In the genomic region with DNA sequence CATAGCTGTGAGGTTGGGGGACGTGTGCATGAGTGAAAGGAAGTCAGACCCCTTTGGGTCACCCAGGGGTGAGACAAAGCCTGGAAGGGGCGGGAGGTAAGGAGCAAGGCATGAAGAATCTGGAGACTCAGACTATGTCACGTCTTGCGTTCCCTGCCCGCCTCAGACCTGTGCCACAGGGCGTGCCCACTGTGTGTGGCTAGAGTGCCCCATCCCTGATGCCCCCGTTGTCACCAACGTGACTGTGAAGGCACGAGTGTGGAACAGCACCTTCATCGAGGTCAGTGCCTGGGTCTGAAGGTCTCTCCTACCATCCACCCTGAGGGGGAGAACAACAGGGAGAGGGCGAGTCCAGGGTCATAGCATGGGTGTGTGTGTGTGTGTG, we compare ENCODE assay signal across 23 cellular contexts. TPM values are rescaled to one million over a fixed set of nuclear protein-coding genes. Genes with fewer than 3 reads are reported as not detected.
DNase-seq lines count a peak whose midpoint lies in the region; ATAC-seq and TF ChIP-seq lines count a peak whose summit lies in the region.
"Had no signal": no experiment of that assay in that cellular context is flagged by ENCODE, and none has a peak within 500 bp of the region (broad histone marks: within the 10 kb centered on the region; RNA-seq: fewer than 3 reads in every experiment).

No MANE protein-coding gene starts in this region.

- H4K20me1 ChIP-seq in DOHH2 (ENCODE audit: control insufficient read depth, insufficient read depth, low read depth, low read length), result no peaks in the 10 kb centered on the region
- no peaks in the 10 kb centered on the region for H4K20me1 ChIP-seq in OCI-LY7 (ENCODE audit: insufficient read depth, low read length)

- no peaks in the 10 kb centered on the region; the same call in 1 of the 2 replicates for H3K36me3 ChIP-seq in DOHH2 (ENCODE audit: control insufficient read depth, low read length)
- H3K36me3 ChIP-seq in OCI-LY7 (ENCODE audit: insufficient read depth, low read length), result peaks cover 47% of the 10 kb centered on the region
- H3K36me3 ChIP-seq in esophagus squamous epithelium, result peaks cover 9 to 97% (median 53%) of the 10 kb centered on the region in 3 donors
- peaks cover 0 to 27% of the 10 kb centered on the region in 2 donors for H3K36me3 ChIP-seq in gastrocnemius medialis
- H3K36me3 ChIP-seq: breast epithelium, neutrophil had no signal

- TF ChIP-seq POLR2A in esophagus squamous epithelium (IDR thresholded peaks at IDR 0.05) (no peak), gastrocnemius medialis (IDR thresholded peaks at IDR 0.05) (no peak)

- H3K9me3 ChIP-seq in DOHH2 (ENCODE audit: control insufficient read depth, insufficient read depth, low read length), result no peaks in the 10 kb centered on the region
- peaks cover 5% of the 10 kb centered on the region; the same call in 1 of the 2 replicates for H3K9me3 ChIP-seq in OCI-LY7 (ENCODE audit: low read length)
- no peaks in the 10 kb centered on the region for H3K9me3 ChIP-seq in esophagus squamous epithelium
- H3K9me3 ChIP-seq in gastrocnemius medialis, result no peaks in the 10 kb centered on the region
- H3K9me3 ChIP-seq: breast epithelium, Caco-2, heart left ventricle, MG63, neutrophil, upper lobe of left lung had no signal

- no peak overlapping the region for H3K4me3 ChIP-seq in DOHH2 (ENCODE audit: low read length)
- peak overlapping the region; percentile 51 for H3K4me3 ChIP-seq in OCI-LY7 (ENCODE audit: low read depth, low read length, poor library complexity, severe bottlenecking)
- no peak overlapping the region for H3K4me3 ChIP-seq in esophagus squamous epithelium
- H3K4me3 ChIP-seq in gastrocnemius medialis, result no peak overlapping the region
- H3K4me3 ChIP-seq: breast epithelium, GM23338, heart left ventricle, MG63, upper lobe of left lung had no signal

- no peak overlapping the region for H3K27ac Mint-ChIP-seq in activated naive CD8-positive, alpha-beta T cell treated with anti-CD3 and anti-CD28 coated beads for 36 hours
- H3K27ac Mint-ChIP-seq: activated CD8-positive, alpha-beta T cell treated with anti-CD3 and anti-CD28 coated beads, Interleukin-2, amount 10 ng/mL, durations not matched to agents 7 days and 5 days; GM23338; stimulated activated naive CD8-positive, alpha-beta T cell treated with anti-CD3 and anti-CD28 coated beads, Interleukin-15, amount 100 ng/mL, for 72 hours had no signal

- in situ Hi-C loops in gastrocnemius medialis (cut with MboI; ENCODE audit: low sequenced_read_pairs in 4 of 4), result no loop called here

- CTCF ChIA-PET in OCI-LY7 (lab: Charles Lee; ENCODE audit: unreplicated experiment), result interaction anchor here (0.7 kb wide), 1 partner anchor 46 kb away, joined by 4 read pairs; no protein-coding TSS in a partner anchor

- H3K79me2 ChIP-seq in DOHH2 (ENCODE audit: control insufficient read depth, low read length) (no peaks in the 10 kb centered on the region), OCI-LY7 (ENCODE audit: insufficient read depth, low read depth, low read length) (no peaks in the 10 kb centered on the region)

- H2AFZ ChIP-seq in OCI-LY7 (ENCODE audit: low read length), result no peak overlapping the region; the same call in 1 of the 2 replicates
- H2AFZ ChIP-seq: GM23338 had no signal

- no peaks in the 10 kb centered on the region for H3K36me3 Mint-ChIP-seq in activated naive CD8-positive, alpha-beta T cell treated with anti-CD3 and anti-CD28 coated beads for 36 hours

- H3K4me1 ChIP-seq in DOHH2 (ENCODE audit: control insufficient read depth, low read length), result peaks cover 26% of the 10 kb centered on the region
- peaks cover 42% of the 10 kb centered on the region for H3K4me1 ChIP-seq in OCI-LY7 (ENCODE audit: insufficient read depth, low read length, poor library complexity, severe bottlenecking)
- peaks cover 2 to 14% (median 6%) of the 10 kb centered on the region in 3 donors for H3K4me1 ChIP-seq in esophagus squamous epithelium
- H3K4me1 ChIP-seq in gastrocnemius medialis, result peaks cover 19 to 20% of the 10 kb centered on the region in 2 donors
- H3K4me1 ChIP-seq: breast epithelium, Caco-2 had no signal

- H3K27ac ChIP-seq in DOHH2 (ENCODE audit: low read depth, low read length) (no peak overlapping the region), OCI-LY7 (ENCODE audit: low read depth, low read length, poor library complexity, severe bottlenecking) (peak overlapping the region; percentile 91), esophagus squamous epithelium (peak overlapping the region in 3 of 4 donors; percentile 1 to 36 (median 27)), gastrocnemius medialis (peak overlapping the region; percentile 71 to 82 (median 78))
- H3K27ac ChIP-seq: HL-60, neutrophil had no signal

- TF ChIP-seq CTCF in DOHH2 (IDR thresholded peaks at IDR 0.05; ENCODE audit: low read depth, low read length, poor library complexity, severe bottlenecking) (no peak), OCI-LY7 (conservative IDR thresholded peaks at IDR 0.05; ENCODE audit: low read length) (no peak), esophagus squamous epithelium (IDR thresholded peaks at IDR 0.05) (no peak), gastrocnemius medialis (IDR thresholded peaks at IDR 0.05 in 4 of 5, conservative IDR thresholded peaks at IDR 0.05 in 1 of 5) (no peak)

- peak overlapping the region; percentile 48; the same call in 1 of the 2 replicates for H3K4me2 ChIP-seq in DOHH2 (ENCODE audit: low read length)
- peak overlapping the region; percentile 66 for H3K4me2 ChIP-seq in OCI-LY7 (ENCODE audit: low read length)
- H3K4me2 ChIP-seq: GM23338 had no signal

- H3K4me1 Mint-ChIP-seq in activated naive CD8-positive, alpha-beta T cell treated with anti-CD3 and anti-CD28 coated beads for 36 hours, result no peaks in the 10 kb centered on the region
- H3K4me1 Mint-ChIP-seq: stimulated activated naive CD8-positive, alpha-beta T cell treated with anti-CD3 and anti-CD28 coated beads, Interleukin-15, amount 100 ng/mL, for 72 hours had no signal

- no TSS peak for BruUV-seq in OCI-LY7 (replicated peaks; lab: Mats Ljungman, UMichigan)

- H3K9me3 Mint-ChIP-seq in activated naive CD8-positive, alpha-beta T cell treated with anti-CD3 and anti-CD28 coated beads for 36 hours, result no peaks in the 10 kb centered on the region
- H3K9me3 Mint-ChIP-seq: GM23338; stimulated activated naive CD8-positive, alpha-beta T cell treated with anti-CD3 and anti-CD28 coated beads, Interleukin-15, amount 100 ng/mL, for 72 hours had no signal

- no peak for DNase-seq in OCI-LY7 (ENCODE audit: low spot score)
- no peak for DNase-seq in esophagus squamous epithelium (lab: John Stamatoyannopoulos, UW)
- no peak for DNase-seq in gastrocnemius medialis
- no peak for DNase-seq in AG20443 (ENCODE audit: low spot score)
- DNase-seq in activated naive CD8-positive, alpha-beta T cell treated with anti-CD3 and anti-CD28 coated beads for 36 hours, result no peak
- no peak for DNase-seq in middle frontal gyrus (ENCODE audit: extremely low spot score, low spot score)
- DNase-seq: activated CD4-positive, alpha-beta T cell treated with anti-CD3 and anti-CD28 coated beads for 1 hour; activated CD8-positive, alpha-beta T cell treated with anti-CD3 and anti-CD28 coated beads, Interleukin-2, amount 10 ng/mL, durations not matched to agents 7 days and 5 days; activated gamma-delta T cell treated with Interleukin-2 at 50 U/mL for 16 hours; activated T-cell treated with anti-CD3 and anti-CD28 coated beads, Interleukin-2, amount 50 U/mL, for 1 hour; Caco-2; midbrain; NCI-H1436; stimulated activated naive CD8-positive, alpha-beta T cell treated with anti-CD3 and anti-CD28 coated beads, Interleukin-15, amount 100 ng/mL, for 72 hours had no signal

- intact Hi-C loops in OCI-LY7 (cut with micrococcal nuclease; ENCODE audit: unreplicated experiment) (no loop called here), esophagus squamous epithelium (cut with DNase I) (no loop called here), gastrocnemius medialis (cut with DNase I; ENCODE audit: low total_unique reads) (loop anchor here (2.0 kb wide), 1 partner anchor 23 kb away; a partner anchor contains a TSS)

- no peak overlapping the region for H3K4me3 Mint-ChIP-seq in activated naive CD8-positive, alpha-beta T cell treated with anti-CD3 and anti-CD28 coated beads for 36 hours
- H3K4me3 Mint-ChIP-seq: activated CD8-positive, alpha-beta T cell treated with anti-CD3 and anti-CD28 coated beads, Interleukin-2, amount 10 ng/mL, durations not matched to agents 7 days and 5 days; GM23338; stimulated activated naive CD8-positive, alpha-beta T cell treated with anti-CD3 and anti-CD28 coated beads, Interleukin-15, amount 100 ng/mL, for 72 hours had no signal

- H3K9me2 ChIP-seq in DOHH2 (replicated peaks; ENCODE audit: control insufficient read depth, low read length), result no peaks in the 10 kb centered on the region
- no peaks in the 10 kb centered on the region for H3K9me2 ChIP-seq in OCI-LY7 (ENCODE audit: insufficient read depth, low read length)

- 48 to 68% methylated on average over 7 to 11 of the region's 11 CpGs for WGBS in esophagus squamous epithelium, 2 donors

- H3F3A ChIP-seq in DOHH2 (ENCODE audit: control insufficient read depth, insufficient read depth), result no peaks in the 10 kb centered on the region

- ATAC-seq in gastrocnemius medialis (peak in 1 of 2 donors; percentile 7), HG02840 (IDR thresholded peaks at IDR 0.05; ENCODE audit: low FRiP score, unreplicated experiment) (no peak)
- ATAC-seq: activated CD8-positive, alpha-beta T cell treated with anti-CD3 and anti-CD28 coated beads, Interleukin-2, amount 10 ng/mL, durations not matched to agents 7 days and 5 days; stimulated activated naive CD8-positive, alpha-beta T cell treated with anti-CD3 and anti-CD28 coated beads, Interleukin-15, amount 100 ng/mL, for 72 hours had no signal

- H3K27me3 Mint-ChIP-seq in activated naive CD8-positive, alpha-beta T cell treated with anti-CD3 and anti-CD28 coated beads for 36 hours, result no peaks in the 10 kb centered on the region
- H3K27me3 Mint-ChIP-seq: stimulated activated naive CD8-positive, alpha-beta T cell treated with anti-CD3 and anti-CD28 coated beads, Interleukin-15, amount 100 ng/mL, for 72 hours had no signal

- no peaks in the 10 kb centered on the region for H3K27me3 ChIP-seq in DOHH2 (ENCODE audit: control insufficient read depth, low read length)
- H3K27me3 ChIP-seq in esophagus squamous epithelium, result no peaks in the 10 kb centered on the region
- no peaks in the 10 kb centered on the region for H3K27me3 ChIP-seq in gastrocnemius medialis
- H3K27me3 ChIP-seq: breast epithelium, heart left ventricle, MG63, upper lobe of left lung had no signal

- POLR2A ChIA-PET in OCI-LY7 (lab: Charles Lee), result no interaction called here

RNA-seq across cellular contexts. Expression of a gene that starts 15.1 kb away (rescaled TPM):
- 10.4 and 21.8 TPM in 2 replicates for total RNA-seq in OCI-LY7 (2014; rRNA removed; shearing (Covaris generic))
- total RNA-seq in OCI-LY7 (2022) (27.7 and 30.1 TPM in 2 replicates), esophagus squamous epithelium (10 to 100 TPM in 3 of 4 donors, 1 to 10 TPM in 1; 5.2 to 20.2 (median 12.8) TPM), gastrocnemius medialis (100 to 1,000 TPM; 111 to 335 (median 124) TPM)
- total RNA-seq in activated naive CD8-positive, alpha-beta T cell treated with anti-CD3 and anti-CD28 coated beads for 36 hours, result 10 to 100 TPM in 1 of 2 experiments, 1 to 10 TPM in 1; 9.4 to 12.9 TPM

RNA-seq across cellular contexts. Expression of a gene that starts 24.2 kb away (rescaled TPM):
- total RNA-seq in OCI-LY7 (2014; rRNA removed; shearing (Covaris generic)), result 23.2 and 30.7 TPM in 2 replicates
- 15.2 and 15.6 TPM in 2 replicates for total RNA-seq in OCI-LY7 (2022)
- 10 to 100 TPM; 44.4 to 86.3 (median 77.0) TPM for total RNA-seq in esophagus squamous epithelium
- 10 to 100 TPM in 3 of 4 donors, 1 to 10 TPM in 1; 5.1 to 25.9 (median 18.4) TPM for total RNA-seq in gastrocnemius medialis
- total RNA-seq in activated naive CD8-positive, alpha-beta T cell treated with anti-CD3 and anti-CD28 coated beads for 36 hours, result 1 to 10 TPM; 3.7 to 5.1 TPM

RNA-seq across cellular contexts. Expression of a gene that starts 49.9 kb away (rescaled TPM):
- total RNA-seq in OCI-LY7 (2014; rRNA removed; shearing (Covaris generic)), result not detected in 2 replicates
- total RNA-seq in OCI-LY7 (2022) (0.13 and 0.59 TPM in 2 replicates), esophagus squamous epithelium (under 1 TPM in 1 of 4 donors, not detected in 3; 0.57 TPM), gastrocnemius medialis (1 to 10 TPM in 1 of 4 donors, under 1 TPM in 2, not detected in 1; 0.04 to 3.8 (median 0.31) TPM)
- total RNA-seq in activated naive CD8-positive, alpha-beta T cell treated with anti-CD3 and anti-CD28 coated beads for 36 hours, result under 1 TPM; 0.47 to 0.66 TPM
